In the genomic region with DNA sequence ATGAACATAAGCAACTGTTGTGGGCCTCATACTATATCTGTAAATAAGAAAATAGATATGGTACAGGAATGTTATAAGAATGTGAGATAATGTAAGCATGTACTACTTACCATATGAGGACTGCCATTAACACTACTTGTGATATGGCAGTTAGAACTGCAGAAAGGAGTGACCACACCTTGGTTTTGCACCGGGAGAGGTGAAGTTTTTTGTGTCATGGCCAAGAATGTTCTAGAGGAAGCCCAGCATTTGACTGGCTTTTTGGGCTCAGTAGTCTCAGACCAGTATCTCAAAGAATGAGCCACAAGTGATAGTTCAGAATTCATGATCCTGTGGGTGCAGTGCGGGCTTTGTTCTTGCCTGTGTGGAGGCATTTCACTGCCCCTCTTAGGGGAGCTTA, we compare ENCODE assay signal across 25 cellular contexts.
"Had no signal": no experiment of that assay in that cellular context is flagged by ENCODE, and none has a peak within 500 bp of the region (broad histone marks: within the 10 kb centered on the region; RNA-seq: fewer than 3 reads in every experiment).

No MANE protein-coding gene starts in this region.

- H2AFZ ChIP-seq: neural progenitor cell, parathyroid adenoma had no signal

- H3K4me2 ChIP-seq: neural progenitor cell had no signal

- H3K9me3 ChIP-seq: ovary, psoas muscle, right lobe of liver, sigmoid colon, suprapubic skin, testis, tibial artery, transverse colon, upper lobe of left lung, vagina had no signal

- H3K36me3 ChIP-seq: neural progenitor cell, ovary, right lobe of liver, sigmoid colon, suprapubic skin, tibial artery, transverse colon, upper lobe of left lung, vagina had no signal

- H3K79me2 ChIP-seq: parathyroid adenoma had no signal

- H3K4me3 ChIP-seq: neural progenitor cell, ovary, psoas muscle, right lobe of liver, sigmoid colon, suprapubic skin, testis, tibial artery, transverse colon, upper lobe of left lung, vagina had no signal

- H3K27me3 ChIP-seq: neural progenitor cell, ovary, right lobe of liver, sigmoid colon, suprapubic skin, testis, tibial artery, transverse colon, upper lobe of left lung, vagina had no signal

- H3K4me1 ChIP-seq: neural progenitor cell, parathyroid adenoma, right lobe of liver, sigmoid colon, suprapubic skin, testis, tibial artery, transverse colon, vagina had no signal

- H3K9ac ChIP-seq: neural progenitor cell, parathyroid adenoma had no signal

- DNase-seq: natural killer cell; occipital lobe; ovary; posterior cingulate gyrus; psoas muscle; right cardiac atrium; right lobe of liver; sigmoid colon; small intestine; stimulated activated CD4-positive, alpha-beta T cell treated with anti-CD3 and anti-CD28 coated beads, Interleukin-1b, Interleukin-23, amount 100 ng/mL, for 48 hours; stimulated activated CD4-positive, alpha-beta T cell treated with anti-CD3 and anti-CD28 coated beads, Interleukin-4, amount 100 ng/mL, for 1 hour; stimulated activated CD4-positive, alpha-beta T cell treated with anti-CD3 and anti-CD28 coated beads, Interleukin-4, amount 100 ng/mL, for 4 hours; stimulated activated CD8-positive, alpha-beta memory T cell treated with anti-CD3 and anti-CD28 coated beads, Interleukin-4, amount 100 ng/mL, for 48 hours; stimulated activated naive CD4-positive, alpha-beta T cell; stimulated activated naive CD8-positive, alpha-beta T cell treated with anti-CD3 and anti-CD28 coated beads, Interleukin-15, amount 100 ng/mL, for 72 hours; stimulated activated naive CD8-positive, alpha-beta T cell treated with anti-CD3 and anti-CD28 coated beads, Interleukin-15, Interleukin-2, amounts not matched to agents 100 U/mL and 50 U/mL, for 24 hours; substantia nigra; testis; tibial artery; transverse colon; upper lobe of left lung had no signal

- H3K27ac ChIP-seq: neural progenitor cell, ovary, parathyroid adenoma, psoas muscle, right lobe of liver, sigmoid colon, suprapubic skin, testis, tibial artery, transverse colon, upper lobe of left lung, vagina had no signal
